11 cellular contexts compared by ENCODE assay signal in the genomic region with DNA sequence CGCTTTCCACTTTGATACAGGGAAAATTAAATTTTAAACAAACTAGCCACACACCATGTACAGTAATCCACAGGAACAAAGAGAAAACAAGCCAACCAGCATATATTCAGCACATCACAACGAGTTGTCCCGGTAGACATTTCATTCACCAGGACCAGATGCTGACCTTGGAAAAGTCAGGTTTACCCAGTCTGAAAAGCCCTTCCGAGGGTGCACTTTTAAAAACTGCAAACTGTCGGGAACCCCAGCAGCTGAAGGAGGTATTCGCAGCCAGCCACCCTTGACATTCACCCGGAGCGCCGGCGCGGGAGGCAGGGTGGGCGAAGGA. TPM values are rescaled to one million over a fixed set of nuclear protein-coding genes. Genes with fewer than 3 reads are reported as not detected.
A peak's percentile ranks its signal among the peaks of the same experiment; 100 is the strongest.
DNase-seq lines count a peak whose midpoint lies in the region; ATAC-seq and TF ChIP-seq lines count a peak whose summit lies in the region.
"Had no signal": no experiment of that assay in that cellular context is flagged by ENCODE, and none has a peak within 500 bp of the region (broad histone marks: within the 10 kb centered on the region; RNA-seq: fewer than 3 reads in every experiment).

No MANE protein-coding gene starts in this region.

- POLR2A ChIA-PET in WTC11 (lab: Charles Lee) = no interaction called here

- H3K9me3 ChIP-seq in iPS-20b (ENCODE audit: insufficient read depth, low read depth, low read length) (no peaks in the 10 kb centered on the region), subcutaneous abdominal adipose tissue (ENCODE audit: control insufficient read depth in 5 of 5, low read length in 5 of 5) (no peaks in the 10 kb centered on the region)

- H3K9ac ChIP-seq in iPS-20b (ENCODE audit: low read depth, low read length) (no peak overlapping the region; the same call in 1 of the 2 replicates), subcutaneous abdominal adipose tissue (ENCODE audit: low read length in 5 of 5) (no peak overlapping the region)

- peak overlapping the region; percentile 61 to 63 for H3K4me3 Mint-ChIP-seq in activated T-cell treated with anti-CD3 and anti-CD28 coated beads, Interleukin-2, amount 50 U/mL, for 72 hours
- peak overlapping the region; percentile 68 for H3K4me3 Mint-ChIP-seq in WTC11

- H3K36me3 Mint-ChIP-seq in activated T-cell treated with anti-CD3 and anti-CD28 coated beads, Interleukin-2, amount 50 U/mL, for 72 hours (ENCODE audit: insufficient read depth in 2 of 2) = no peaks in the 10 kb centered on the region
- no peaks in the 10 kb centered on the region for H3K36me3 Mint-ChIP-seq in WTC11

- H3K4me1 Mint-ChIP-seq in activated T-cell treated with anti-CD3 and anti-CD28 coated beads, Interleukin-2, amount 50 U/mL, for 72 hours (ENCODE audit: low read depth) = peaks cover 22% of the 10 kb centered on the region
- peaks cover 36% of the 10 kb centered on the region for H3K4me1 Mint-ChIP-seq in WTC11

- H3K27ac Mint-ChIP-seq in activated T-cell treated with anti-CD3 and anti-CD28 coated beads, Interleukin-2, amount 50 U/mL, for 72 hours = no peak overlapping the region
- no peak overlapping the region for H3K27ac Mint-ChIP-seq in WTC11

- H3K9me3 Mint-ChIP-seq in activated T-cell treated with anti-CD3 and anti-CD28 coated beads, Interleukin-2, amount 50 U/mL, for 72 hours = no peaks in the 10 kb centered on the region
- H3K9me3 Mint-ChIP-seq in WTC11 = no peaks in the 10 kb centered on the region

- no peak overlapping the region for H3K27ac ChIP-seq in iPS-20b (ENCODE audit: low read length)
- no peak overlapping the region for H3K27ac ChIP-seq in subcutaneous abdominal adipose tissue (ENCODE audit: low read depth, low read length)

- H3K36me3 ChIP-seq in iPS-20b (ENCODE audit: insufficient read depth, low read depth, low read length) (no peaks in the 10 kb centered on the region), subcutaneous abdominal adipose tissue (ENCODE audit: control insufficient read depth in 5 of 5, insufficient read depth in 5 of 5, low read length in 5 of 5) (no peaks in the 10 kb centered on the region)

- TF ChIP-seq CTCF in WTC11 (IDR thresholded peaks at IDR 0.05) = no peak

- CTCF ChIA-PET in WTC11 (lab: Charles Lee) = interaction anchor here (0.9 to 3.8 kb wide), 5 partner anchors 22 to 212 kb away, joined by 3 to 30 read pairs (median 4); a partner anchor contains a TSS

- peaks cover 70% of the 10 kb centered on the region for H3K27me3 ChIP-seq in iPS-20b (ENCODE audit: insufficient read depth, low read length)
- H3K27me3 ChIP-seq in subcutaneous abdominal adipose tissue (ENCODE audit: control insufficient read depth in 5 of 5, insufficient read depth in 4 of 5, low read length in 5 of 5) = peaks cover 3 to 21% (median 7%) of the 10 kb centered on the region in 5 donors

- peaks cover 11% of the 10 kb centered on the region; the same call in 1 of the 2 replicates for H3K4me1 ChIP-seq in iPS-20b (ENCODE audit: insufficient read depth, low read length)
- peaks cover 0 to 16% (median 13%) of the 10 kb centered on the region in 5 donors for H3K4me1 ChIP-seq in subcutaneous abdominal adipose tissue (ENCODE audit: control insufficient read depth in 5 of 5, insufficient read depth in 5 of 5, low read length in 5 of 5)

- no peak for ATAC-seq in activated T-cell treated with anti-CD3 and anti-CD28 coated beads, Interleukin-2, amount 50 U/mL, for 72 hours (replicated peaks in 1 of 2)
- no peak for ATAC-seq in WTC11

- peak overlapping the region; percentile 68 for H3K4me3 ChIP-seq in iPS-20b (ENCODE audit: low read length)
- H3K4me3 ChIP-seq in subcutaneous abdominal adipose tissue (ENCODE audit: low read depth in 1 of 5, low read length in 5 of 5) = peak overlapping the region in 4 of 5 donors; percentile 55 to 68 (median 65)

- no peak for DNase-seq in activated T-cell treated with anti-CD3 and anti-CD28 coated beads, Interleukin-2, amount 50 U/mL, for 72 hours
- no peak for DNase-seq in activated T-cell treated with anti-CD3 and anti-CD28 coated beads for 4 hours
- no peak for DNase-seq in WTC11 (ENCODE audit: low spot score)
- DNase-seq in HT-29 (ENCODE audit: low spot score) = no peak
- no peak for DNase-seq in HuH-7 (ENCODE audit: low spot score)
- DNase-seq in epidermal melanocyte (ENCODE audit: insufficient read length, low spot score) = no peak
- DNase-seq: AML-193, NCI-H187 had no signal

- H3K27me3 Mint-ChIP-seq in activated T-cell treated with anti-CD3 and anti-CD28 coated beads, Interleukin-2, amount 50 U/mL, for 72 hours (ENCODE audit: low read depth) = peaks cover 64% of the 10 kb centered on the region
- peaks cover 57% of the 10 kb centered on the region for H3K27me3 Mint-ChIP-seq in WTC11 (ENCODE audit: low read depth)

TF ChIP-seq in WTC11, 78 proteins besides CTCF, POLR2A, EP300 and RAD21:
- TF ChIP-seq NFATC4 (CRISPR knock-in tag; IDR thresholded peaks at IDR 0.05) (no peak), NFE2L1 (CRISPR knock-in tag; IDR thresholded peaks at IDR 0.05) (no peak), ZNF423 (CRISPR knock-in tag; IDR thresholded peaks at IDR 0.05) (0 out of 2 replicates have a peak, but pooled peaks have one; percentile 31), GRHL2 (CRISPR knock-in tag; IDR thresholded peaks at IDR 0.05; ENCODE audit: insufficient replicate concordance, severe bottlenecking) (no peak), NR3C1 (CRISPR knock-in tag; conservative IDR thresholded peaks at IDR 0.05; ENCODE audit: low read depth) (no peak)
- TF ChIP-seq, protein P1, sequence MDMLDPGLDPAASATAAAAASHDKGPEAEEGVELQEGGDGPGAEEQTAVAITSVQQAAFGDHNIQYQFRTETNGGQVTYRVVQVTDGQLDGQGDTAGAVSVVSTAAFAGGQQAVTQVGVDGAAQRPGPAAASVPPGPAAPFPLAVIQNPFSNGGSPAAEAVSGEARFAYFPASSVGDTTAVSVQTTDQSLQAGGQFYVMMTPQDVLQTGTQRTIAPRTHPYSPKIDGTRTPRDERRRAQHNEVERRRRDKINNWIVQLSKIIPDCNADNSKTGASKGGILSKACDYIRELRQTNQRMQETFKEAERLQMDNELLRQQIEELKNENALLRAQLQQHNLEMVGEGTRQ (CRISPR knock-in tag; IDR thresholded peaks at IDR 0.05) = no peak
TF ChIP-seq in WTC11: peak in this region for 1.

RNA-seq across cellular contexts. Expression of a gene that starts 1.2 kb away (rescaled TPM):
- total RNA-seq in activated T-cell treated with anti-CD3 and anti-CD28 coated beads, Interleukin-2, amount 50 U/mL, for 72 hours = under 1 TPM; 0.74 to 0.91 TPM
- total RNA-seq in WTC11 (2021) = 3.5 to 6.4 TPM (median 3.8 TPM) in 3 replicates
- total RNA-seq in HT-29 (2014; rRNA removed; shearing (Covaris generic)) = not detected in 2 replicates

RNA-seq across cellular contexts. Expression of a gene that starts 50.2 kb away (rescaled TPM):
- total RNA-seq in activated T-cell treated with anti-CD3 and anti-CD28 coated beads, Interleukin-2, amount 50 U/mL, for 72 hours = 10 to 100 TPM; 57.6 to 76.3 TPM
- total RNA-seq in WTC11 (2021) = 3.8 to 5.4 TPM (median 4.8 TPM) in 3 replicates
- total RNA-seq in HT-29 (2014; rRNA removed; shearing (Covaris generic)) = not detected in 2 replicates
- total RNA-seq: skeletal muscle tissue had no signal
